In the genomic region with DNA sequence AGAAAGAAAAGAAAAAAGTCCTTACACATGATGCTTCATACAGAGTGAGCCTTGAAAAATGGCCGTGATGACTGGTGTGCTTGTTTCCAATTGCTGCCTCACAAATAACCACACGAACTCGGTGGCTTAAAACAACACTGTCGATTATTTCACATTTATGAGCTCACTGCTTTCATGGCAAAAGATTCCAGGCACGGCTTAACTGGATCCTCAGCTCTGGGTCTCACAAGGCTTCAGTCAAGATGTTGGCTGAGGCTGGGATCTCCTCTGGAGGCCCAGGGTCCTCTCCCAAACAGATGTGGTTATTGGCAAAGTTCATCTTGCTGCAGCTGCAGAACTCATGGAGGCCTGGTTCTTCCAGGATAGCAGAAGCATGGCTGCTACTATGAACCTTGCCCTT, we compare ENCODE assay signal across 1 cellular context.
TF ChIP-seq lines count a peak whose summit lies in the region.

No MANE protein-coding gene starts in this region.

TF ChIP-seq in H1, 55 proteins besides CTCF, POLR2A, EP300 and RAD21 (continued from another document):
- TF ChIP-seq, protein P1, sequence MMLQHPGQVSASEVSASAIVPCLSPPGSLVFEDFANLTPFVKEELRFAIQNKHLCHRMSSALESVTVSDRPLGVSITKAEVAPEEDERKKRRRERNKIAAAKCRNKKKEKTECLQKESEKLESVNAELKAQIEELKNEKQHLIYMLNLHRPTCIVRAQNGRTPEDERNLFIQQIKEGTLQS (IDR thresholded peaks at IDR 0.05; ENCODE audit: insufficient read depth, low read depth, low read length): no peak
- TF ChIP-seq JUN (IDR thresholded peaks at IDR 0.05; ENCODE audit: low read depth, low read length) (no peak), CHD2 (IDR thresholded peaks at IDR 0.05; ENCODE audit: low read length) (no peak), TEAD4 (IDR thresholded peaks at IDR 0.05; ENCODE audit: low read depth, low read length) (no peak), SIX5 (IDR thresholded peaks at IDR 0.05; ENCODE audit: low read depth, low read length) (no peak), BCL11A (IDR thresholded peaks at IDR 0.05; ENCODE audit: low read depth in 2 of 2, low read length in 2 of 2) (no peak), GTF2F1 (IDR thresholded peaks at IDR 0.05; ENCODE audit: borderline replicate concordance, low read depth, low read length) (no peak), CHD1 (IDR thresholded peaks at IDR 0.05; ENCODE audit: low read depth, low read length) (no peak)
